Comparison of ENCODE assay signal across 21 cellular contexts in the genomic region with DNA sequence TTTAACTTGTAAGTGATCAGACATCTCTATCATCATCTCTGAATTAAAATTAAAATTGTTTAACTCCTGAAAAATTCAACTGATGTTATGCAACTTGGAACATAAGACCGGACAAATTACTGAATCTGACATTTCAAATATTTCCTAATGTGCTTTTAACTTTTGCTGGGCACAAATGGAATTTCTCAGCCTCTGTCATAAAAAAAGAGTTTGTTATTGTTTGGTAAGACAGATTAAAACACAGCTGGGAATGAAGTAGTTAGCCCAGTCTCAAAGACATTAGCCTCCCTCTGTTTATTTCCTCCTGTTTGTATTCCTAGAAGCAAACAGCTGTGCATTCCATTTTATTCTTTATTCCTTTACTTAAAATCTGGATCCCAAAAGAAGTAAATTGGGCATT. TPM values are rescaled to one million over a fixed set of nuclear protein-coding genes. Genes with fewer than 3 reads are reported as not detected.
A peak's percentile ranks its signal among the peaks of the same experiment; 100 is the strongest.
DNase-seq lines count a peak whose midpoint lies in the region; ATAC-seq and TF ChIP-seq lines count a peak whose summit lies in the region.
"Had no signal": no experiment of that assay in that cellular context is flagged by ENCODE, and none has a peak within 500 bp of the region (broad histone marks: within the 10 kb centered on the region; RNA-seq: fewer than 3 reads in every experiment).

No MANE protein-coding gene starts in this region.

- no peaks in the 10 kb centered on the region for H3K36me3 ChIP-seq in fibroblast of lung (ENCODE audit: control insufficient read depth, insufficient read depth, low read length)
- peaks cover 0 to 3% of the 10 kb centered on the region in 2 experiments for H3K36me3 ChIP-seq in mesenchymal stem cell (ENCODE audit: control insufficient read depth in 1 of 2, insufficient read depth in 2 of 2, low read depth in 1 of 2, low read length in 2 of 2)
- H3K36me3 ChIP-seq: left lung, upper lobe of right lung had no signal

- POLR2A ChIA-PET in AG04449 (lab: Yijun Ruan, JAX) = no interaction called here

- H4K20me1 ChIP-seq in fibroblast of lung (ENCODE audit: control insufficient read depth, extremely low read depth, insufficient read depth, low read length) = no peaks in the 10 kb centered on the region

- H2AFZ ChIP-seq in fibroblast of lung (ENCODE audit: low read length) (no peak overlapping the region), mesenchymal stem cell (ENCODE audit: low read depth, low read length) (no peak overlapping the region)

- H2BK120ac ChIP-seq in mesenchymal stem cell (ENCODE audit: low read depth, low read length) = no peak overlapping the region

- no peak overlapping the region for H3K9ac ChIP-seq in fibroblast of lung (ENCODE audit: insufficient read depth, low read length)
- peak overlapping the region; percentile 14 for H3K9ac ChIP-seq in mesenchymal stem cell (ENCODE audit: low read length)

- H3K27ac ChIP-seq in fibroblast of lung (ENCODE audit: insufficient read depth, low read length) (no peak overlapping the region), mesenchymal stem cell (ENCODE audit: low read length, poor library complexity, severe bottlenecking) (no peak overlapping the region)
- H3K27ac ChIP-seq: A549, left lung, upper lobe of right lung had no signal

- no CpG with 5 or more reads among the region's 1 CpG for WGBS in mesenchymal stem cell

- CTCF ChIA-PET in AG04449 (lab: Yijun Ruan, JAX) = interaction anchor here (0.9 to 2.1 kb wide), 4 partner anchors 17 to 27 kb away, joined by 3 to 8 read pairs (median 4); no protein-coding TSS in a partner anchor

- peaks cover 3% of the 10 kb centered on the region for H3K4me1 ChIP-seq in fibroblast of lung (ENCODE audit: control insufficient read depth, extremely low read depth, insufficient read depth, low read length)
- no peaks in the 10 kb centered on the region for H3K4me1 ChIP-seq in mesenchymal stem cell (ENCODE audit: control insufficient read depth, insufficient read depth, low read depth, low read length)
- H3K4me1 ChIP-seq: A549, left lung had no signal

- no peak overlapping the region for H2AK5ac ChIP-seq in mesenchymal stem cell (ENCODE audit: low read length, severe bottlenecking)

- no peak overlapping the region for H3K18ac ChIP-seq in mesenchymal stem cell (ENCODE audit: low read depth in 1 of 2, low read length in 2 of 2)

- H3K4me3 ChIP-seq in AG04449 (ENCODE audit: low read depth, low read length) = no peak overlapping the region
- no peak overlapping the region for H3K4me3 ChIP-seq in fibroblast of lung (replicated peaks in 1 of 4; ENCODE audit: control extremely low read depth in 1 of 4, insufficient read depth in 1 of 4, low read depth in 3 of 4, low read length in 4 of 4)
- H3K4me3 ChIP-seq in mesenchymal stem cell (ENCODE audit: insufficient read depth in 1 of 2, low read depth in 1 of 2, low read length in 2 of 2) = no peak overlapping the region
- H3K4me3 ChIP-seq: A549, left lung, upper lobe of right lung had no signal

- H3K79me2 ChIP-seq in fibroblast of lung (ENCODE audit: control insufficient read depth, insufficient read depth, low read length) = no peaks in the 10 kb centered on the region

- H3K4me2 ChIP-seq in fibroblast of lung (ENCODE audit: extremely low read depth, insufficient read depth, low read length) = no peak overlapping the region
- H3K4me2 ChIP-seq in mesenchymal stem cell (ENCODE audit: low read length, poor library complexity, severe bottlenecking) = no peak overlapping the region
- H3K4me2 ChIP-seq: A549 had no signal

- no peak overlapping the region for H3K4ac ChIP-seq in mesenchymal stem cell (ENCODE audit: low read depth in 1 of 2, low read length in 2 of 2)

- TF ChIP-seq CTCF in AG04449 (IDR thresholded peaks at IDR 0.05; ENCODE audit: insufficient read depth, low read length, missing control alignments) = no peak
- TF ChIP-seq CTCF in fibroblast of lung (conservative IDR thresholded peaks at IDR 0.05 in 1 of 2, IDR thresholded peaks at IDR 0.05 in 1 of 2; ENCODE audit: low read depth in 1 of 2, low read length in 2 of 2) = no peak

- no peak overlapping the region for H4K91ac ChIP-seq in mesenchymal stem cell (ENCODE audit: low read length)

- DNase-seq in AG04449 (ENCODE audit: low read depth, low spot score) = peak; percentile 21
- DNase-seq in H4 (ENCODE audit: low spot score) = peak; percentile 19
- DNase-seq in fibroblast of lung (ENCODE audit: low read depth in 2 of 2) = peak; percentile 48 to 86
- DNase-seq in mesenchymal stem cell = peak; percentile 61
- DNase-seq in ureter (ENCODE audit: low spot score) = no peak
- DNase-seq in cortex of kidney (lab: John Stamatoyannopoulos, UW) = no peak
- DNase-seq in globus pallidus (ENCODE audit: low spot score) = no peak
- DNase-seq: activated B cell treated with CpG ODN at 0.5 μM for 24 hours; activated CD4-positive, alpha-beta memory T cell treated with anti-CD3 and anti-CD28 coated beads, Interleukin-2, amount 10 ng/mL, durations not matched to agents 7 days and 5 days; activated T-cell treated with anti-CD3 and anti-CD28 coated beads, Interleukin-2, amount 50 U/mL, for 72 hours; CD4-positive, alpha-beta memory T cell; DMS53; HFFc6; left lung; NCI-H1694 treated with DMSO at 0.1 percent for 48 hours; NCI-H2227 treated with DMSO at 0.1 percent for 48 hours; PC-3; stimulated activated naive CD8-positive, alpha-beta T cell treated with anti-CD3 and anti-CD28 coated beads, Interleukin-15, amount 100 ng/mL, for 72 hours; upper lobe of right lung had no signal

- H3K23ac ChIP-seq in mesenchymal stem cell (ENCODE audit: low read length in 2 of 2) = no peak overlapping the region

- H4K8ac ChIP-seq in mesenchymal stem cell (ENCODE audit: low read length) = no peak overlapping the region

- H2BK12ac ChIP-seq in mesenchymal stem cell (ENCODE audit: low read length in 2 of 2) = no peak overlapping the region

- no peak for ATAC-seq in GM21576 (IDR thresholded peaks at IDR 0.05; ENCODE audit: unreplicated experiment)
- ATAC-seq: A549; activated T-cell treated with anti-CD3 and anti-CD28 coated beads, Interleukin-2, amount 50 U/mL, for 72 hours; left lung; PC-3; stimulated activated naive CD8-positive, alpha-beta T cell treated with anti-CD3 and anti-CD28 coated beads, Interleukin-15, amount 100 ng/mL, for 72 hours; upper lobe of right lung had no signal

- H3K27me3 ChIP-seq in fibroblast of lung (ENCODE audit: control insufficient read depth, insufficient read depth, low read length) (no peaks in the 10 kb centered on the region), mesenchymal stem cell (ENCODE audit: control insufficient read depth in 1 of 2, insufficient read depth in 1 of 2, low read length in 2 of 2) (no peaks in the 10 kb centered on the region)
- H3K27me3 ChIP-seq: left lung, upper lobe of right lung had no signal

- H3K9me3 ChIP-seq in fibroblast of lung (ENCODE audit: control insufficient read depth, insufficient read depth, low read depth, low read length) = no peaks in the 10 kb centered on the region
- H3K9me3 ChIP-seq in mesenchymal stem cell (ENCODE audit: control insufficient read depth, low read length) = no peaks in the 10 kb centered on the region
- H3K9me3 ChIP-seq: A549, left lung, upper lobe of right lung had no signal

- H3K79me1 ChIP-seq in mesenchymal stem cell (replicated peaks; ENCODE audit: low read length, poor library complexity, severe bottlenecking) = peaks cover 2% of the 10 kb centered on the region

- H2BK5ac ChIP-seq in mesenchymal stem cell (ENCODE audit: low read depth, low read length, poor library complexity, severe bottlenecking) = no peak overlapping the region

- no peak overlapping the region for H3K14ac ChIP-seq in mesenchymal stem cell (ENCODE audit: low read length in 2 of 2)

- H2BK15ac ChIP-seq in mesenchymal stem cell (ENCODE audit: low read depth, poor library complexity, severe bottlenecking) = no peak overlapping the region

RNA-seq across cellular contexts. Expression of a gene that starts 29.4 kb away (rescaled TPM):
- total RNA-seq in H4 (2014; rRNA removed; shearing (Covaris generic)) = 12.3 and 18.7 TPM in 2 replicates
- total RNA-seq in fibroblast of lung = 29.8 and 50.4 TPM in 2 replicates
- 11.7 and 15.5 TPM in 2 replicates for polyA plus RNA-seq in fibroblast of lung
- 12.7 and 18.8 TPM in 2 replicates for polyA plus RNA-seq in fibroblast of lung (2012)
- 1.3 and 5.7 TPM in 2 replicates for polyA minus RNA-seq in fibroblast of lung (ENCODE audit: low replicate concordance)
- polyA plus RNA-seq in mesenchymal stem cell (2013, experiment 1 of 2) = 31.9 TPM
- 31.0 TPM for polyA plus RNA-seq in mesenchymal stem cell (2013, experiment 2 of 2)
- 102 TPM for total RNA-seq in ureter

Comparison
In these comparisons a context has a peak if more than half of its experiments do, and no peak if none do; other contexts are left out.
1. DNase-seq: peak in AG04449 (single experiment), H4 (single experiment), fibroblast of lung (2 of 2) and mesenchymal stem cell (single experiment); none in ureter (single experiment), cortex of kidney (single experiment) and globus pallidus (single experiment).